In the genomic region with DNA sequence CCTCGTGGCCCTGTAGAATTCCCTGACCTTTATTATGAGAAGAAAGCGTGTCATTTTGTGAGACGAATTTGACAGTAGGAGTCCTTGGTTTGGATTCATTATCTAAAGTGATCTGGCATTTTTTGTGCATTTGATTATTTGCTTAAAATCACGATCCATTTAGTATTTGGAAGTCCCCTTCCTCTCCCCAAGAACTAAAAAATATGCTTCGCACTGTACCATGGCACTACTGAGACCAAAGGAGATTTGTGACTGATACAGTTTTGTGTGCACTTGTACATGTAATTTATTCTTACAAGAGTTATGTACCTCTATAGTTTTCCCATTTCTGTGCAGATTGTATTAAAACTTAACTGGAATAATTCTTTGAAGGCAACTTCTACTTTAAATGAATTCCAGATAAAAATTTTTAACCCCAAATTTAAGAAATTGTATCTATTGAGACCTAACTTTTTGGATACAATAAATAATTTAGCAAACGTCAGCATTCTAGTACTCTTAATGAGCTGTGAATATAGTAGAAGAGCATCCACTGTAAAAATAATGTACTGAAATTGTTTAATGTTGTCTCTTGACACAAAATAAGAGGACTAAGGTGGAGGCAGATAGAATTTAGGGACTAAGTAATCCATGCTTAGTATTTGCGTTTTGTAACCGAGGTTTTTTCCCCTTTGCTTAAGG, we compare ENCODE assay signal across 8 cellular contexts. TPM values are rescaled to one million over a fixed set of nuclear protein-coding genes. Genes with fewer than 3 reads are reported as not detected.
A peak's percentile ranks its signal among the peaks of the same experiment; 100 is the strongest.
DNase-seq lines count a peak whose midpoint lies in the region; ATAC-seq and TF ChIP-seq lines count a peak whose summit lies in the region.

No MANE protein-coding gene starts in this region.

- H3K27ac Mint-ChIP-seq in CD4-positive, CD25-positive, alpha-beta regulatory T cell, result peak overlapping the region; percentile 91 to 97 (median 93)

- peaks cover 18% of the 10 kb centered on the region; the same call in 1 of the 2 replicates for H3F3A ChIP-seq in MM.1S (ENCODE audit: insufficient read depth, low read length)

- peaks cover 66% of the 10 kb centered on the region for H3K79me2 ChIP-seq in MM.1S (ENCODE audit: low read length)

- H3K36me3 ChIP-seq in CD4-positive, CD25-positive, alpha-beta regulatory T cell (ENCODE audit: control insufficient read depth, insufficient read depth, low read length), result peaks cover 8% of the 10 kb centered on the region
- H3K36me3 ChIP-seq in MM.1S (replicated peaks; ENCODE audit: insufficient read depth, low read length), result no peaks in the 10 kb centered on the region
- H3K36me3 ChIP-seq in duodenal mucosa (ENCODE audit: control insufficient read depth in 1 of 2, insufficient read depth in 2 of 2, low read length in 2 of 2), result no peaks in the 10 kb centered on the region
- no peaks in the 10 kb centered on the region for H3K36me3 ChIP-seq in neuron (ENCODE audit: insufficient read depth, low read length)

- ATAC-seq in CD4-positive, CD25-positive, alpha-beta regulatory T cell (ENCODE audit: low read depth in 2 of 2), result no peak
- ATAC-seq in GM21390 (IDR thresholded peaks at IDR 0.05; ENCODE audit: unreplicated experiment), result no peak
- no peak for ATAC-seq in GM18498 (IDR thresholded peaks at IDR 0.05; ENCODE audit: unreplicated experiment)

- peaks cover 0 to 2% (median 0%) of the 10 kb centered on the region in 7 donors for H3K9me3 Mint-ChIP-seq in CD4-positive, CD25-positive, alpha-beta regulatory T cell

- no peaks in the 10 kb centered on the region for H3K9me3 ChIP-seq in CD4-positive, CD25-positive, alpha-beta regulatory T cell (ENCODE audit: control insufficient read depth in 2 of 2, low read length in 2 of 2)
- H3K9me3 ChIP-seq in MM.1S (replicated peaks; ENCODE audit: insufficient read depth, low read length) (no peaks in the 10 kb centered on the region), duodenal mucosa (ENCODE audit: control insufficient read depth in 1 of 2, low read length in 2 of 2) (no peaks in the 10 kb centered on the region), neuron (ENCODE audit: low read length) (no peaks in the 10 kb centered on the region)

- H3K9me2 ChIP-seq in MM.1S (replicated peaks; ENCODE audit: insufficient read depth, low read length), result no peaks in the 10 kb centered on the region

- peak overlapping the region; percentile 98 for H3K4me3 ChIP-seq in CD4-positive, CD25-positive, alpha-beta regulatory T cell (ENCODE audit: low read depth, low read length)
- H3K4me3 ChIP-seq in MM.1S (ENCODE audit: low read length) (peak overlapping the region; percentile 80), duodenal mucosa (ENCODE audit: low read depth in 1 of 2, low read length in 2 of 2) (peak overlapping the region; percentile 67 to 74), neuron (ENCODE audit: low read length) (peak overlapping the region; percentile 64)

- H3K4me1 Mint-ChIP-seq in CD4-positive, CD25-positive, alpha-beta regulatory T cell, result peaks cover 33 to 60% (median 46%) of the 10 kb centered on the region in 4 donors

- peak overlapping the region; percentile 94 for H3K9ac ChIP-seq in MM.1S (ENCODE audit: low read length)
- H3K9ac ChIP-seq in duodenal mucosa (ENCODE audit: low read depth in 1 of 2, low read length in 2 of 2), result peak overlapping the region; percentile 58 to 67

- H3K27me3 Mint-ChIP-seq in CD4-positive, CD25-positive, alpha-beta regulatory T cell, result peaks cover 6% of the 10 kb centered on the region

- H4K20me1 ChIP-seq in MM.1S (ENCODE audit: insufficient read depth, low read length), result 0 out of 2 replicates have a peak, but pooled peaks cover 6% of the 10 kb centered on the region

- peaks cover 48% of the 10 kb centered on the region for H3K4me1 ChIP-seq in CD4-positive, CD25-positive, alpha-beta regulatory T cell (ENCODE audit: control insufficient read depth, insufficient read depth, low read length, poor library complexity, severe bottlenecking)
- H3K4me1 ChIP-seq in MM.1S (ENCODE audit: low read length) (peaks cover 15% of the 10 kb centered on the region), duodenal mucosa (ENCODE audit: control insufficient read depth in 1 of 2, insufficient read depth in 2 of 2, low read length in 2 of 2) (peaks cover 10 to 34% of the 10 kb centered on the region in 2 donors), neuron (ENCODE audit: insufficient read depth, low read length) (peaks cover 14% of the 10 kb centered on the region)

- no peak for TF ChIP-seq CTCF in MM.1S (IDR thresholded peaks at IDR 0.05; ENCODE audit: low read length)

- H3K27ac ChIP-seq in CD4-positive, CD25-positive, alpha-beta regulatory T cell (ENCODE audit: insufficient read depth, low read length, poor library complexity, severe bottlenecking), result peak overlapping the region; percentile 90
- H3K27ac ChIP-seq in MM.1S (ENCODE audit: low read length) (peak overlapping the region; percentile 84), duodenal mucosa (ENCODE audit: low read depth, low read length) (peak overlapping the region; percentile 95)

- H3K36me3 Mint-ChIP-seq in CD4-positive, CD25-positive, alpha-beta regulatory T cell, result peaks cover 11% of the 10 kb centered on the region

- no peak overlapping the region for H2AFZ ChIP-seq in MM.1S (ENCODE audit: low read length)
- H2AFZ ChIP-seq in neuron (ENCODE audit: low read depth, low read length), result peak overlapping the region; percentile 48

- H3K4me2 ChIP-seq in MM.1S (ENCODE audit: low read depth, low read length), result peak overlapping the region; percentile 90

- peak in 1 of 3 donors; percentile 38 for DNase-seq in CD4-positive, CD25-positive, alpha-beta regulatory T cell
- DNase-seq in MM.1S, result peak; percentile 30
- no peak for DNase-seq in NCI-H446 treated with DMSO at 0.1 percent for 48 hours (lab: John Stamatoyannopoulos, UW)
- no peak for DNase-seq in DMS79 (lab: John Stamatoyannopoulos, UW)

- peak overlapping the region; percentile 96 to 100 (median 96) for H3K4me3 Mint-ChIP-seq in CD4-positive, CD25-positive, alpha-beta regulatory T cell

- no peaks in the 10 kb centered on the region for H3K27me3 ChIP-seq in CD4-positive, CD25-positive, alpha-beta regulatory T cell (ENCODE audit: control insufficient read depth, insufficient read depth, low read length)
- H3K27me3 ChIP-seq in MM.1S (replicated peaks; ENCODE audit: insufficient read depth, low read length), result no peaks in the 10 kb centered on the region
- no peaks in the 10 kb centered on the region for H3K27me3 ChIP-seq in duodenal mucosa (ENCODE audit: control insufficient read depth in 1 of 2, insufficient read depth in 2 of 2, low read length in 2 of 2)
- peaks cover 20% of the 10 kb centered on the region for H3K27me3 ChIP-seq in neuron (ENCODE audit: insufficient read depth, low read length)

RNA-seq across cellular contexts. Expression of a gene that starts 2.1 kb away (rescaled TPM):
- 110 TPM for total RNA-seq in CD4-positive, CD25-positive, alpha-beta regulatory T cell
- 10 to 100 TPM; 64.3 to 84.5 (median 76.1) TPM for polyA plus RNA-seq in CD4-positive, CD25-positive, alpha-beta regulatory T cell
